1 cellular context compared by ENCODE assay signal in genomic region chr3:4773583-4773982, GRCh38.
TF ChIP-seq lines count a peak whose summit lies in the region.

No MANE protein-coding gene starts in this region.

TF ChIP-seq in K562, 482 proteins besides CTCF, POLR2A, EP300 and RAD21:
- TF ChIP-seq KDM5B (IDR thresholded peaks at IDR 0.05; ENCODE audit: insufficient replicate concordance, low read depth, low read length) = no peak
- TF ChIP-seq HMBOX1 (IDR thresholded peaks at IDR 0.05) = peak; percentile 69
- no peak for TF ChIP-seq SP2 (IDR thresholded peaks at IDR 0.05; ENCODE audit: extremely low read depth, low read depth, low read length, poor library complexity, severe bottlenecking)
